ENCODE assay signal across 24 cellular contexts in genomic region chr5:112356178-112356956, GRCh38.
"Had no signal": no experiment of that assay in that cellular context is flagged by ENCODE, and none has a peak within 500 bp of the region (broad histone marks: within the 10 kb centered on the region; RNA-seq: fewer than 3 reads in every experiment).

No MANE protein-coding gene starts in this region.

- H3K36me3 ChIP-seq: heart right ventricle, pancreas, tibial nerve had no signal

- H3K27ac Mint-ChIP-seq: naive thymus-derived CD8-positive, alpha-beta T cell; stimulated activated naive B cell treated with anti-CD40 and anti-IgM and Interleukin-4, amounts not matched to agents 10 μg/mL and 1 μg/mL and 100 μg/mL, for 72 hours had no signal

- H3K9me3 ChIP-seq: heart right ventricle, mucosa of descending colon, pancreas, psoas muscle, testis, tibial nerve had no signal

- H3K4me1 ChIP-seq: pancreas, psoas muscle, testis had no signal

- H3K36me3 Mint-ChIP-seq: naive thymus-derived CD8-positive, alpha-beta T cell; stimulated activated naive B cell treated with anti-CD40 and anti-IgM and Interleukin-4, amounts not matched to agents 10 μg/mL and 1 μg/mL and 100 μg/mL, for 72 hours had no signal

- H3K4me3 ChIP-seq: dorsolateral prefrontal cortex, heart right ventricle, mucosa of descending colon, pancreas, psoas muscle, testis, tibial nerve had no signal

- H3K4me3 Mint-ChIP-seq: stimulated activated naive B cell treated with anti-CD40 and anti-IgM and Interleukin-4, amounts not matched to agents 10 μg/mL and 1 μg/mL and 100 μg/mL, for 72 hours; stimulated activated naive CD8-positive, alpha-beta T cell treated with anti-CD3 and anti-CD28 coated beads, Interleukin-15, amount 100 ng/mL, for 72 hours had no signal

- FAIRE-seq: endometrium, frontal cortex, pancreas had no signal

- ATAC-seq: esophagus mucosa; heart right ventricle; left lobe of liver; mucosa of descending colon; naive thymus-derived CD8-positive, alpha-beta T cell; pancreas; psoas muscle; sciatic nerve; stimulated activated naive B cell treated with anti-CD40 and anti-IgM and Interleukin-4, amounts not matched to agents 10 μg/mL and 1 μg/mL and 100 μg/mL, for 72 hours; stimulated activated naive CD8-positive, alpha-beta T cell treated with anti-CD3 and anti-CD28 coated beads, Interleukin-15, amount 100 ng/mL, for 72 hours had no signal

- H3K27ac ChIP-seq: dorsolateral prefrontal cortex, heart right ventricle, pancreas, psoas muscle, testis, tibial nerve had no signal

- H3K9me3 Mint-ChIP-seq: stimulated activated naive B cell treated with anti-CD40 and anti-IgM and Interleukin-4, amounts not matched to agents 10 μg/mL and 1 μg/mL and 100 μg/mL, for 72 hours had no signal

- H3K27me3 ChIP-seq: dorsolateral prefrontal cortex, heart right ventricle, pancreas, testis, tibial nerve had no signal

- DNase-seq: cortex of kidney; dorsolateral prefrontal cortex; effector CD8-positive, alpha-beta T cell; heart right ventricle; hypothalamus; islet precursor cell; mammary epithelial cell; mucosa of descending colon; naive thymus-derived CD8-positive, alpha-beta T cell; occipital lobe; pancreas; psoas muscle; retina; stimulated activated CD4-positive, alpha-beta T cell treated with anti-CD3 and anti-CD28 coated beads, Interleukin-2, amount 100 ng/mL, for 24 hours; stimulated activated CD4-positive, alpha-beta T cell treated with anti-CD3 and anti-CD28 coated beads, Interleukin-4, amount 100 ng/mL, for 4 hours; stimulated activated naive B cell treated with anti-CD40 and anti-IgM and Interleukin-4, amounts not matched to agents 10 μg/mL and 1 μg/mL and 100 μg/mL, for 72 hours; stimulated activated naive CD8-positive, alpha-beta T cell treated with anti-CD3 and anti-CD28 coated beads, Interleukin-15, amount 100 ng/mL, for 72 hours; testis had no signal

- H3K4me1 Mint-ChIP-seq: naive thymus-derived CD8-positive, alpha-beta T cell; stimulated activated naive CD8-positive, alpha-beta T cell treated with anti-CD3 and anti-CD28 coated beads, Interleukin-15, amount 100 ng/mL, for 72 hours had no signal
